In genomic region chr11:113477321-113477720, GRCh38 we compare ENCODE assay signal across 15 cellular contexts. TPM values are rescaled to one million over a fixed set of nuclear protein-coding genes. Genes with fewer than 3 reads are reported as not detected.
A peak's percentile ranks its signal among the peaks of the same experiment; 100 is the strongest.
DNase-seq lines count a peak whose midpoint lies in the region; ATAC-seq and TF ChIP-seq lines count a peak whose summit lies in the region.
"Had no signal": no experiment of that assay in that cellular context is flagged by ENCODE, and none has a peak within 500 bp of the region (broad histone marks: within the 10 kb centered on the region; RNA-seq: fewer than 3 reads in every experiment).

No MANE protein-coding gene starts in this region.

- H3K9me3 Mint-ChIP-seq in stimulated activated effector memory CD8-positive, alpha-beta T cell treated with anti-CD3 and anti-CD28 coated beads, Interleukin-12 subunit alpha, Interleukin-12 subunit beta, amount 100 ng/mL, for 72 hours: peaks cover 2% of the 10 kb centered on the region
- H3K9me3 Mint-ChIP-seq: activated CD4-positive, alpha-beta T cell treated with anti-CD3 and anti-CD28 coated beads, Interleukin-2, amount 10 ng/mL, durations not matched to agents 7 days and 5 days; CD8-positive, alpha-beta T cell had no signal

- no CpG with 5 or more reads among the region's 8 CpGs for WGBS in trophoblast cell (ENCODE audit: extremely low coverage, insufficient coverage, insufficient read length)

- no peaks in the 10 kb centered on the region for H3F3A ChIP-seq in PC-3 (ENCODE audit: low read length, unreplicated experiment)

- no peak for ATAC-seq in PC-3
- no peak for ATAC-seq in GM18861 (IDR thresholded peaks at IDR 0.05; ENCODE audit: unreplicated experiment)
- ATAC-seq in stimulated activated effector memory CD8-positive, alpha-beta T cell treated with anti-CD3 and anti-CD28 coated beads, Interleukin-12 subunit alpha, Interleukin-12 subunit beta, amount 100 ng/mL, for 72 hours: no peak
- ATAC-seq: CD8-positive, alpha-beta T cell had no signal

- H3K79me2 ChIP-seq in PC-3 (ENCODE audit: low read length): no peaks in the 10 kb centered on the region
- no peaks in the 10 kb centered on the region for H3K79me2 ChIP-seq in trophoblast cell (ENCODE audit: control insufficient read depth, insufficient read depth, low read length, poor library complexity)

- no peaks in the 10 kb centered on the region for H4K20me1 ChIP-seq in PC-3 (ENCODE audit: low read length)

- DNase-seq in GM10248 (ENCODE audit: extremely low spot score) (no peak), NCI-H1694 (lab: John Stamatoyannopoulos, UW) (peak; percentile 64), PC-3 (no peak), islet precursor cell (peak; percentile 73), trophoblast cell (no peak), LoVo (ENCODE audit: low spot score) (no peak)
- no peak for DNase-seq in stimulated activated effector memory CD8-positive, alpha-beta T cell treated with anti-CD3 and anti-CD28 coated beads, Interleukin-12 subunit alpha, Interleukin-12 subunit beta, amount 100 ng/mL, for 72 hours (ENCODE audit: low spot score in 2 of 2)
- DNase-seq: activated CD4-positive, alpha-beta T cell treated with anti-CD3 and anti-CD28 coated beads, Interleukin-2, amount 10 ng/mL, durations not matched to agents 7 days and 5 days; activated naive CD4-positive, alpha-beta T cell; CD8-positive, alpha-beta T cell; central memory CD4-positive, alpha-beta T cell; NK-92 treated with Interleukin-12 subunit alpha and Interleukin-12 subunit beta, amount 100 ng/mL, for 24 hours had no signal

- H3K27ac ChIP-seq in PC-3 (ENCODE audit: low read length): no peak overlapping the region
- H3K27ac ChIP-seq in trophoblast cell (ENCODE audit: low read depth, low read length): no peak overlapping the region
- H3K27ac ChIP-seq: right atrium auricular region had no signal

- H2AFZ ChIP-seq in PC-3 (ENCODE audit: low read length) (no peak overlapping the region), trophoblast cell (ENCODE audit: insufficient read depth, low read length, poor library complexity) (no peak overlapping the region)

- H3K36me3 ChIP-seq in PC-3 (ENCODE audit: low read depth, low read length) (no peaks in the 10 kb centered on the region), trophoblast cell (ENCODE audit: control insufficient read depth in 1 of 2, insufficient read depth in 2 of 2, low read length in 2 of 2) (no peaks in the 10 kb centered on the region)
- H3K36me3 ChIP-seq: right atrium auricular region had no signal

- no peak overlapping the region for H2AK5ac ChIP-seq in trophoblast cell (ENCODE audit: low read length)

- H3K79me1 ChIP-seq in trophoblast cell (ENCODE audit: low read length): no peaks in the 10 kb centered on the region

- no peak overlapping the region for H3K14ac ChIP-seq in trophoblast cell (ENCODE audit: low read length)

- intact Hi-C loops in PC-3 (cut with micrococcal nuclease): no loop called here

- H3K9ac ChIP-seq in PC-3 (ENCODE audit: low read length) (no peak overlapping the region), trophoblast cell (ENCODE audit: low read length) (no peak overlapping the region)

- no peak overlapping the region for H4K12ac ChIP-seq in trophoblast cell (ENCODE audit: low read depth, low read length)

- no peaks in the 10 kb centered on the region for H3K9me2 ChIP-seq in PC-3 (replicated peaks; ENCODE audit: low read length)

- no peak overlapping the region for H3K27ac Mint-ChIP-seq in stimulated activated effector memory CD8-positive, alpha-beta T cell treated with anti-CD3 and anti-CD28 coated beads, Interleukin-12 subunit alpha, Interleukin-12 subunit beta, amount 100 ng/mL, for 72 hours
- H3K27ac Mint-ChIP-seq: activated CD4-positive, alpha-beta T cell treated with anti-CD3 and anti-CD28 coated beads, Interleukin-2, amount 10 ng/mL, durations not matched to agents 7 days and 5 days; CD8-positive, alpha-beta T cell had no signal

- no peak overlapping the region for H3K18ac ChIP-seq in trophoblast cell (ENCODE audit: low read length)

- POLR2A ChIA-PET in GM10248 (lab: Yijun Ruan, JAX) (no interaction called here), PC-3 (lab: Charles Lee; ENCODE audit: unreplicated experiment) (no interaction called here)

- H3K23ac ChIP-seq in trophoblast cell (ENCODE audit: low read length): no peak overlapping the region

- no peak overlapping the region for H4K8ac ChIP-seq in trophoblast cell (ENCODE audit: low read depth, low read length)

- H2BK5ac ChIP-seq in trophoblast cell (ENCODE audit: low read depth, low read length, poor library complexity): no peak overlapping the region

- BruUV-seq in PC-3 (replicated peaks; lab: Mats Ljungman, UMichigan): no TSS peak

- H2BK120ac ChIP-seq in trophoblast cell (ENCODE audit: insufficient read depth, low read length, poor library complexity): no peak overlapping the region

- no peaks in the 10 kb centered on the region for H3K36me3 Mint-ChIP-seq in stimulated activated effector memory CD8-positive, alpha-beta T cell treated with anti-CD3 and anti-CD28 coated beads, Interleukin-12 subunit alpha, Interleukin-12 subunit beta, amount 100 ng/mL, for 72 hours
- H3K36me3 Mint-ChIP-seq: CD8-positive, alpha-beta T cell had no signal

- peak; percentile 16 for TF ChIP-seq CTCF in GM10248 (IDR thresholded peaks at IDR 0.05; ENCODE audit: control extremely low read depth, extremely low read depth, low read depth, missing control alignments)
- peak; percentile 24; the same call in 1 of the 2 replicates for TF ChIP-seq CTCF in PC-3 (conservative IDR thresholded peaks at IDR 0.05; ENCODE audit: low read depth, low read length)

- H2BK12ac ChIP-seq in trophoblast cell (ENCODE audit: low read length): no peak overlapping the region

- no peaks in the 10 kb centered on the region for H3K9me3 ChIP-seq in PC-3 (ENCODE audit: low read length)
- H3K9me3 ChIP-seq in trophoblast cell (ENCODE audit: insufficient read depth, low read depth, low read length): peaks cover 2% of the 10 kb centered on the region
- H3K9me3 ChIP-seq: right atrium auricular region had no signal

- H3K4me3 ChIP-seq in PC-3 (ENCODE audit: low read length) (no peak overlapping the region), trophoblast cell (ENCODE audit: low read depth, low read length) (no peak overlapping the region)
- H3K4me3 ChIP-seq: right atrium auricular region had no signal

- H3K27me3 ChIP-seq in PC-3 (ENCODE audit: low read length) (peaks cover 87% of the 10 kb centered on the region), trophoblast cell (ENCODE audit: insufficient read depth, low read length) (peaks cover 26% of the 10 kb centered on the region)

- H3K4me1 Mint-ChIP-seq in stimulated activated effector memory CD8-positive, alpha-beta T cell treated with anti-CD3 and anti-CD28 coated beads, Interleukin-12 subunit alpha, Interleukin-12 subunit beta, amount 100 ng/mL, for 72 hours: peaks cover 9% of the 10 kb centered on the region

- H3K4ac ChIP-seq in trophoblast cell (ENCODE audit: low read depth, low read length): no peak overlapping the region

- CTCF ChIA-PET in GM10248 (lab: Yijun Ruan, JAX): interaction anchor here (0.9 to 1.5 kb wide), 3 partner anchors 8 to 171 kb away, joined by 3 to 5 read pairs (median 4); no protein-coding TSS in a partner anchor
- CTCF ChIA-PET in PC-3 (lab: Charles Lee): no interaction called here

- H3K4me2 ChIP-seq in PC-3 (ENCODE audit: low read length) (no peak overlapping the region), trophoblast cell (ENCODE audit: low read length) (no peak overlapping the region)

- peaks cover 4% of the 10 kb centered on the region; the same call in 1 of the 2 replicates for H3K4me1 ChIP-seq in PC-3 (ENCODE audit: insufficient read depth, low read length)
- peaks cover 0 to 2% of the 10 kb centered on the region in 2 experiments for H3K4me1 ChIP-seq in trophoblast cell (ENCODE audit: control insufficient read depth in 1 of 2, insufficient read depth in 2 of 2, low read length in 2 of 2)

- H4K91ac ChIP-seq in trophoblast cell (ENCODE audit: low read depth, low read length): no peak overlapping the region

- no peak overlapping the region for H3K4me3 Mint-ChIP-seq in stimulated activated effector memory CD8-positive, alpha-beta T cell treated with anti-CD3 and anti-CD28 coated beads, Interleukin-12 subunit alpha, Interleukin-12 subunit beta, amount 100 ng/mL, for 72 hours
- H3K4me3 Mint-ChIP-seq: activated CD4-positive, alpha-beta T cell treated with anti-CD3 and anti-CD28 coated beads, Interleukin-2, amount 10 ng/mL, durations not matched to agents 7 days and 5 days; CD8-positive, alpha-beta T cell had no signal

RNA-seq across cellular contexts. Expression of gene DRD2, which starts 2.1 kb away (rescaled TPM):
- total RNA-seq in PC-3 (2014; rRNA removed): not detected in 2 replicates
- polyA plus RNA-seq in trophoblast cell (2013): 10.0 and 10.4 TPM in 2 replicates
- total RNA-seq: activated CD4-positive, alpha-beta T cell treated with anti-CD3 and anti-CD28 coated beads, Interleukin-2, amount 10 ng/mL, durations not matched to agents 7 days and 5 days; CD8-positive, alpha-beta T cell; right atrium auricular region; subcutaneous adipose tissue had no signal

Comparison
In these comparisons a context has a peak if more than half of its experiments do, and no peak if none do; other contexts are left out.
1. DNase-seq: peak in NCI-H1694 (single experiment) and islet precursor cell (single experiment); none in GM10248 (single experiment), PC-3 (single experiment), stimulated activated effector memory CD8-positive, alpha-beta T cell treated with anti-CD3 and anti-CD28 coated beads, Interleukin-12 subunit alpha, Interleukin-12 subunit beta, amount 100 ng/mL, for 72 hours (0 of 2), trophoblast cell (0 of 2) and LoVo (single experiment).